Comparison of ENCODE assay signal across 15 cellular contexts in genomic region chr11:34275486-34275885, GRCh38.
A peak's percentile ranks its signal among the peaks of the same experiment; 100 is the strongest.
DNase-seq lines count a peak whose midpoint lies in the region; ATAC-seq and TF ChIP-seq lines count a peak whose summit lies in the region.
"Had no signal": no experiment of that assay in that cellular context is flagged by ENCODE, and none has a peak within 500 bp of the region (broad histone marks: within the 10 kb centered on the region; RNA-seq: fewer than 3 reads in every experiment).

No MANE protein-coding gene starts in this region.

- H3K4me3 ChIP-seq in left ventricle myocardium inferior, result no peak overlapping the region
- H3K4me3 ChIP-seq in esophagus muscularis mucosa, result no peak overlapping the region
- H3K4me3 ChIP-seq in psoas muscle, result no peak overlapping the region
- H3K4me3 ChIP-seq: Peyer's patch had no signal

- intact Hi-C loops in left ventricle myocardium inferior (cut with micrococcal nuclease), result no loop called here
- intact Hi-C loops in Right ventricle myocardium superior (cut with DNase I), result no loop called here
- intact Hi-C loops in esophagus muscularis mucosa (cut with DNase I), result loop anchor here (10.0 kb wide), 1 partner anchor 101 kb away; no protein-coding TSS in a partner anchor
- intact Hi-C loops in psoas muscle (cut with DNase I), result loop anchor here in 1 of 2 donors (10.0 kb wide), 1 partner anchor 79 kb away; the partner anchor contains the start of gene ABTB2

- no peak for ATAC-seq in Right ventricle myocardium superior (ENCODE audit: poor library complexity)
- ATAC-seq in psoas muscle, result no peak
- ATAC-seq in activated T-helper 17 cell treated with anti-CD3 and anti-CD28 coated beads, Interleukin-2, amount 50 U/mL, for 72 hours (replicated peaks), result no peak
- ATAC-seq: stimulated activated naive CD8-positive, alpha-beta T cell treated with anti-CD3 and anti-CD28 coated beads, Interleukin-15, amount 100 ng/mL, for 72 hours had no signal

- H3K27me3 ChIP-seq in left ventricle myocardium inferior (ENCODE audit: low read depth) (no peaks in the 10 kb centered on the region), esophagus muscularis mucosa (no peaks in the 10 kb centered on the region), psoas muscle (ENCODE audit: insufficient read depth in 3 of 3, low read length in 2 of 3) (no peaks in the 10 kb centered on the region)
- H3K27me3 ChIP-seq: Peyer's patch had no signal

- H3K27ac ChIP-seq in left ventricle myocardium inferior (replicated peaks) (peak overlapping the region; percentile 69), esophagus muscularis mucosa (replicated peaks in 1 of 4) (peak overlapping the region; percentile 40 to 69 (median 54)), psoas muscle (peak overlapping the region; percentile 71)

- 96% methylated on average over 4 of the region's 4 CpGs for WGBS in esophagus muscularis mucosa
- WGBS in psoas muscle, 3 donors, result 69 to 80% (median 80%) methylated on average over 4 of the region's 4 CpGs

- no peaks in the 10 kb centered on the region for H3K27me3 Mint-ChIP-seq in activated T-helper 17 cell treated with anti-CD3 and anti-CD28 coated beads, Interleukin-2, amount 50 U/mL, for 72 hours
- H3K27me3 Mint-ChIP-seq: brain; stimulated activated naive CD8-positive, alpha-beta T cell treated with anti-CD3 and anti-CD28 coated beads, Interleukin-15, amount 100 ng/mL, for 72 hours had no signal

- no peaks in the 10 kb centered on the region for H3K9me3 Mint-ChIP-seq in activated T-helper 17 cell treated with anti-CD3 and anti-CD28 coated beads, Interleukin-2, amount 50 U/mL, for 72 hours
- H3K9me3 Mint-ChIP-seq: activated naive CD4-positive, alpha-beta T cell treated with anti-CD3 and anti-CD28 coated beads, Interleukin-2, amount 10 ng/mL, durations not matched to agents 7 days and 5 days; brain; stimulated activated naive CD8-positive, alpha-beta T cell treated with anti-CD3 and anti-CD28 coated beads, Interleukin-15, amount 100 ng/mL, for 72 hours had no signal

- TF ChIP-seq POLR2A in esophagus muscularis mucosa (IDR thresholded peaks at IDR 0.05; ENCODE audit: low read depth), result no peak

- H3K36me3 ChIP-seq in left ventricle myocardium inferior (no peaks in the 10 kb centered on the region), esophagus muscularis mucosa (no peaks in the 10 kb centered on the region), psoas muscle (ENCODE audit: insufficient read depth in 1 of 2, low read depth in 1 of 2) (no peaks in the 10 kb centered on the region)
- H3K36me3 ChIP-seq: Peyer's patch had no signal

- no peak for TF ChIP-seq EP300 in esophagus muscularis mucosa (IDR thresholded peaks at IDR 0.05)

- no peak for DNase-seq in left ventricle myocardium inferior
- DNase-seq in Right ventricle myocardium superior, result no peak
- DNase-seq in esophagus muscularis mucosa (ENCODE audit: extremely low spot score), result no peak
- no peak for DNase-seq in psoas muscle
- no peak for DNase-seq in NCI-H510A treated with DMSO at 0.1 percent for 48 hours (lab: John Stamatoyannopoulos, UW)
- no peak for DNase-seq in NCI-H345 treated with DMSO at 0.1 percent for 48 hours (lab: John Stamatoyannopoulos, UW; ENCODE audit: unreplicated experiment)
- no peak for DNase-seq in NCI-H446 treated with DMSO at 0.1 percent for 48 hours (lab: John Stamatoyannopoulos, UW)
- DNase-seq: activated naive CD4-positive, alpha-beta T cell treated with anti-CD3 and anti-CD28 coated beads, Interleukin-2, amount 10 ng/mL, durations not matched to agents 7 days and 5 days; NCI-H1930; NCI-H526 treated with DMSO at 0.1 percent for 48 hours; stimulated activated naive CD8-positive, alpha-beta T cell treated with anti-CD3 and anti-CD28 coated beads, Interleukin-15, amount 100 ng/mL, for 72 hours; T-helper 1 cell had no signal

- no peaks in the 10 kb centered on the region for H3K36me3 Mint-ChIP-seq in activated T-helper 17 cell treated with anti-CD3 and anti-CD28 coated beads, Interleukin-2, amount 50 U/mL, for 72 hours (ENCODE audit: low read depth)
- H3K36me3 Mint-ChIP-seq: activated naive CD4-positive, alpha-beta T cell treated with anti-CD3 and anti-CD28 coated beads, Interleukin-2, amount 10 ng/mL, durations not matched to agents 7 days and 5 days; brain had no signal

- no peak overlapping the region for H3K4me3 Mint-ChIP-seq in activated T-helper 17 cell treated with anti-CD3 and anti-CD28 coated beads, Interleukin-2, amount 50 U/mL, for 72 hours
- H3K4me3 Mint-ChIP-seq: activated naive CD4-positive, alpha-beta T cell treated with anti-CD3 and anti-CD28 coated beads, Interleukin-2, amount 10 ng/mL, durations not matched to agents 7 days and 5 days; brain; stimulated activated naive CD8-positive, alpha-beta T cell treated with anti-CD3 and anti-CD28 coated beads, Interleukin-15, amount 100 ng/mL, for 72 hours had no signal

- TF ChIP-seq CTCF in left ventricle myocardium inferior (IDR thresholded peaks at IDR 0.05; ENCODE audit: borderline replicate concordance) (no peak), esophagus muscularis mucosa (IDR thresholded peaks at IDR 0.05) (no peak), psoas muscle (IDR thresholded peaks at IDR 0.05) (no peak)

- H3K4me1 ChIP-seq in left ventricle myocardium inferior (peaks cover 27% of the 10 kb centered on the region), esophagus muscularis mucosa (peaks cover 0 to 16% (median 12%) of the 10 kb centered on the region in 4 donors), psoas muscle (peaks cover 27% of the 10 kb centered on the region)

- H3K9me3 ChIP-seq in left ventricle myocardium inferior (replicated peaks), result no peaks in the 10 kb centered on the region
- H3K9me3 ChIP-seq in esophagus muscularis mucosa, result no peaks in the 10 kb centered on the region
- H3K9me3 ChIP-seq in psoas muscle, result no peaks in the 10 kb centered on the region
- H3K9me3 ChIP-seq: Peyer's patch had no signal

- H3K27ac Mint-ChIP-seq in activated T-helper 17 cell treated with anti-CD3 and anti-CD28 coated beads, Interleukin-2, amount 50 U/mL, for 72 hours, result no peak overlapping the region
- H3K27ac Mint-ChIP-seq: activated naive CD4-positive, alpha-beta T cell treated with anti-CD3 and anti-CD28 coated beads, Interleukin-2, amount 10 ng/mL, durations not matched to agents 7 days and 5 days; stimulated activated naive CD8-positive, alpha-beta T cell treated with anti-CD3 and anti-CD28 coated beads, Interleukin-15, amount 100 ng/mL, for 72 hours had no signal

- H3K4me1 Mint-ChIP-seq in activated T-helper 17 cell treated with anti-CD3 and anti-CD28 coated beads, Interleukin-2, amount 50 U/mL, for 72 hours, result no peaks in the 10 kb centered on the region
- H3K4me1 Mint-ChIP-seq: activated naive CD4-positive, alpha-beta T cell treated with anti-CD3 and anti-CD28 coated beads, Interleukin-2, amount 10 ng/mL, durations not matched to agents 7 days and 5 days had no signal
